Comparison of ENCODE assay signal across 8 cellular contexts in the genomic region with DNA sequence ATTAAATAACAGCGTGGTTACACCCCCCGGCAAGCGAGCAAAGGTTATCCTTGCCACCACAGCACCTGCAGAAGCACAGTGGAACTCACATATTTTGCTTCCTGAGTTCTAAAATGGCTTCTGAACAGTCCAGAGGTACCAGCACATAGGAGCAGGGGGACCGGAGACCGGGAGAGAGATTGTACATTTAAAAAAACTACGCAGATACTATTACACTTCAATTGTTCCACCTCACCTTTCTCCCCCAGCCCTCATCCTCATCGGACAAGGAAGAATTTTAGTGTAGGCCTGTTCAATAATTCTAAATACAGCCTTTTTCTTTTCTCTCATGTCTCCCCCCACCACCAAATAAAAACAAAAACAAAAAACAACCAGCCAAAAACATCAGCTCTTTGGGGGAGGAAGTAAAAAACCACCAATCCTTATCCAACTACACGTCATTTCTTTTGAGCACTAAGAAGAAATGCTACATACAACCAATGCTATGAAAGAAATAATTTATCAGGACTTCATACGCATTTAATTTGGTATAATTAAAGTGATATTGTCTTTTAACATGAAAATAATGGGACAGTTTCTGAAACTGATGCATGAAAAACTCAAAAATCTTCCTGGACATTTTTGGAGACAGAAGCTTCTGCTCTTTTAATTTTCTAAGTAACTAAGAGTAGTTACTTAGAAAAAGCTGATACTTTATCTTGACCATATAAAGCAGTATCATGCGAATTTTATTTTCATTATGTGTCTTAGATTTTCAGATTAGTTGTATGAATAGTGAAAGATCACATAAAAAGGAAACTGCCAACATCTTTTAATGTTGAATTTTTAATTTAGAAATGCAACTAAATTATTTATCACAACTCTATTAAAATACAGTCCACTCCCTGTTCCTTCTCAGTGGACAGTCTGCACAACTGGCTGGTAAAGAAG. TPM values are rescaled to one million over a fixed set of nuclear protein-coding genes. Genes with fewer than 3 reads are reported as not detected.
A peak's percentile ranks its signal among the peaks of the same experiment; 100 is the strongest.
DNase-seq lines count a peak whose midpoint lies in the region; ATAC-seq and TF ChIP-seq lines count a peak whose summit lies in the region.

No MANE protein-coding gene starts in this region.

- H3K27ac Mint-ChIP-seq in CD4-positive, alpha-beta T cell: peak overlapping the region; percentile 67

- ATAC-seq in CD4-positive, alpha-beta T cell (ENCODE audit: poor library complexity): peak; percentile 56

- POLR2A ChIA-PET in CD4-positive, alpha-beta T cell (lab: Charles Lee): interaction anchor here (4.4 to 4.5 kb wide), 2 partner anchors 10 to 20 kb away, joined by 32 to 82 read pairs; a partner anchor contains a TSS

- peak overlapping the region; percentile 92 for H3K4me3 Mint-ChIP-seq in CD4-positive, alpha-beta T cell

- DNase-seq in CD4-positive, alpha-beta T cell: peak in 1 of 10 experiments; percentile 8
- DNase-seq in HL-60 (ENCODE audit: low read depth in 1 of 2, low spot score in 1 of 2): peak in 1 of 2 experiments; percentile 42
- DNase-seq in RKO (ENCODE audit: low spot score): peak; percentile 56
- DNase-seq in dermis blood vessel endothelial cell: peak; percentile 19
- DNase-seq in myocyte (ENCODE audit: low read depth): peak; percentile 75
- no peak for DNase-seq in stimulated activated CD4-positive, alpha-beta T cell treated with anti-CD3 and anti-CD28 coated beads, Interleukin-15, amount 100 ng/mL, for 24 hours
- DNase-seq in SKM-1 treated with dmso at 0.1 percent for 144 hours (lab: John Stamatoyannopoulos, UW; ENCODE audit: unreplicated experiment): no peak
- no peak for DNase-seq in RPMI8226

- H3K4me3 ChIP-seq in HL-60 (replicated peaks; ENCODE audit: insufficient read depth, low read length): peak overlapping the region; percentile 72

- no peak overlapping the region for H3K27ac ChIP-seq in CD4-positive, alpha-beta T cell (ENCODE audit: low read depth, low read length)
- H3K27ac ChIP-seq in HL-60 (replicated peaks): peak overlapping the region; percentile 97

- CTCF ChIA-PET in CD4-positive, alpha-beta T cell (lab: Charles Lee): interaction anchor here (1.6 kb wide), 1 partner anchor 11 kb away, joined by 5 read pairs; no protein-coding TSS in a partner anchor

- intact Hi-C loops in CD4-positive, alpha-beta T cell (cut with DNase I, micrococcal nuclease): loop anchor here in 1 of 2 experiments (10.0 kb wide), 1 partner anchor 536 kb away; a partner anchor contains a TSS

- no peaks in the 10 kb centered on the region for H3K9me3 Mint-ChIP-seq in CD4-positive, alpha-beta T cell

- H3K4me1 Mint-ChIP-seq in CD4-positive, alpha-beta T cell (ENCODE audit: low read depth): peaks cover 27% of the 10 kb centered on the region

- H3K27me3 Mint-ChIP-seq in CD4-positive, alpha-beta T cell: peaks cover 24% of the 10 kb centered on the region

- TF ChIP-seq CTCF in CD4-positive, alpha-beta T cell (IDR thresholded peaks at IDR 0.05): no peak
- TF ChIP-seq CTCF in HL-60 (IDR thresholded peaks at IDR 0.05; ENCODE audit: insufficient read depth, low read length): no peak

- H3K27me3 ChIP-seq in CD4-positive, alpha-beta T cell (ENCODE audit: control insufficient read depth, insufficient read depth, low read length): peaks cover 10% of the 10 kb centered on the region
- H3K27me3 ChIP-seq in HL-60 (ENCODE audit: insufficient read depth, poor library complexity, severe bottlenecking): no peaks in the 10 kb centered on the region

- peaks cover 4% of the 10 kb centered on the region for H3K36me3 Mint-ChIP-seq in CD4-positive, alpha-beta T cell (ENCODE audit: low read depth)

- no peaks in the 10 kb centered on the region for H3K9me3 ChIP-seq in CD4-positive, alpha-beta T cell (ENCODE audit: control insufficient read depth, low read length)

RNA-seq across cellular contexts. Expression of a gene that starts 9.1 kb away (rescaled TPM):
- 1 to 10 TPM; 4.3 to 4.9 TPM for total RNA-seq in CD4-positive, alpha-beta T cell
- total RNA-seq in dermis blood vessel endothelial cell (10.0 and 18.5 TPM in 2 replicates), myocyte (17.8 and 27.7 TPM in 2 replicates)
- 10.6 TPM for polyA plus RNA-seq in myocyte (2012)

RNA-seq across cellular contexts. Expression of a gene that starts 19.1 kb away (rescaled TPM):
- 10 to 100 TPM; 43.5 to 44.0 TPM for total RNA-seq in CD4-positive, alpha-beta T cell
- total RNA-seq in dermis blood vessel endothelial cell: 56.5 and 70.6 TPM in 2 replicates
- total RNA-seq in myocyte: 48.5 and 60.2 TPM in 2 replicates
- polyA plus RNA-seq in myocyte (2012): 37.0 TPM

Comparison
In these comparisons a context has a peak if more than half of its experiments do, and no peak if none do; other contexts are left out.
1. DNase-seq: peak in RKO (single experiment), dermis blood vessel endothelial cell (single experiment) and myocyte (single experiment); none in stimulated activated CD4-positive, alpha-beta T cell treated with anti-CD3 and anti-CD28 coated beads, Interleukin-15, amount 100 ng/mL, for 24 hours (single experiment), SKM-1 treated with dmso at 0.1 percent for 144 hours (single experiment) and RPMI8226 (single experiment).